In the genomic region with DNA sequence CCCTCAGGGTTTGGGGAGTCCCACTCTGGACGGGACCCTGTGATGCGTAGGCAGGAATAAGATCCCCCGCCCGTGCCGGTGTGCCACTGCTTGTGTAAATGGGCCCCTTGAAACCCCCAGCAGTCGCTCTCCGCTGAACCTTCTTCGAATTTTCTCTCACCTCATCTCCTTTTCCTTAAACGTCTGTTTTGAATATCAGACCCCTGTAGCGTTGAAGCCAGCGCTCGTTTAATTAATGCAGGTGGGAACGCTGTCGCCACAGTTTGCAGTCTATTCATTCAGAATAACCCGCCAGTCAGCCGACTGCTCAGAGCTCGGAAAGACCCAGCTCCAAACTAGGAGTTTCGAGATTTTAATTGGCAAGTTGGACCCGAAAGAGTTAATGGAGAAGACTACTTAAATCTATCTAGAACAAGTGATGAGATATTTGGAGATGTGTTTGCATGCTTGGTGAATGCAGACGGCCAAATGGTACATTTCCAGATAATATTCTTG, we compare ENCODE assay signal across 1 cellular context.
TF ChIP-seq lines count a peak whose summit lies in the region.

No MANE protein-coding gene starts in this region.

TF ChIP-seq in HepG2, 621 proteins besides CTCF, POLR2A, EP300 and RAD21 (continued from another document):
- TF ChIP-seq PRPF4 (IDR thresholded peaks at IDR 0.05; ENCODE audit: low read depth, low read length, poor library complexity, severe bottlenecking) (no peak), MAZ (IDR thresholded peaks at IDR 0.05; ENCODE audit: borderline replicate concordance, low read depth, low read length) (no peak), MAZ (CRISPR knock-in tag; IDR thresholded peaks at IDR 0.05; ENCODE audit: low read depth) (0 out of 2 replicates have a peak, but pooled peaks have one; percentile 5), ZBTB8A (CRISPR knock-in tag; IDR thresholded peaks at IDR 0.05; ENCODE audit: borderline replicate concordance, low read depth) (no peak), ZNF136 (CRISPR knock-in tag; IDR thresholded peaks at IDR 0.05; ENCODE audit: low read depth) (0 out of 2 replicates have a peak, but pooled peaks have one; percentile 49), BCLAF1 (IDR thresholded peaks at IDR 0.05) (no peak), SP5 (CRISPR knock-in tag; IDR thresholded peaks at IDR 0.05; ENCODE audit: borderline replicate concordance, low read depth) (no peak), ARID2 (CRISPR knock-in tag; IDR thresholded peaks at IDR 0.05; ENCODE audit: borderline replicate concordance) (no peak), NFAT5 (CRISPR knock-in tag; IDR thresholded peaks at IDR 0.05) (peak; percentile 2; the same call in 1 of the 2 replicates), ZNF788 (CRISPR knock-in tag; IDR thresholded peaks at IDR 0.05; ENCODE audit: borderline replicate concordance) (0 out of 2 replicates have a peak, but pooled peaks have one; percentile 6), ZNF292 (CRISPR knock-in tag; IDR thresholded peaks at IDR 0.05; ENCODE audit: borderline replicate concordance, low read depth) (peak; percentile 5; the same call in 1 of the 2 replicates), ZNF326 (CRISPR knock-in tag; IDR thresholded peaks at IDR 0.05; ENCODE audit: borderline replicate concordance) (no peak), ZSCAN12 (CRISPR knock-in tag; IDR thresholded peaks at IDR 0.05) (no peak), SMC3 (IDR thresholded peaks at IDR 0.05; ENCODE audit: low read length) (no peak), TSC22D2 (CRISPR knock-in tag; IDR thresholded peaks at IDR 0.05; ENCODE audit: borderline replicate concordance) (no peak), ZBTB10 (CRISPR knock-in tag; IDR thresholded peaks at IDR 0.05; ENCODE audit: borderline replicate concordance) (0 out of 2 replicates have a peak, but pooled peaks have one; percentile 16), ZNF205 (CRISPR knock-in tag; IDR thresholded peaks at IDR 0.05) (no peak), SATB2 (CRISPR knock-in tag; IDR thresholded peaks at IDR 0.05) (0 out of 2 replicates have a peak, but pooled peaks have one; percentile 25), ZNF782 (CRISPR knock-in tag; IDR thresholded peaks at IDR 0.05; ENCODE audit: borderline replicate concordance) (no peak), IKZF1 (IDR thresholded peaks at IDR 0.05) (no peak), RARA (CRISPR knock-in tag; IDR thresholded peaks at IDR 0.05) (no peak), E2F1 (CRISPR knock-in tag; IDR thresholded peaks at IDR 0.05) (no peak), SOX6 (IDR thresholded peaks at IDR 0.05) (no peak), SOX6 (CRISPR knock-in tag; IDR thresholded peaks at IDR 0.05) (no peak), THAP9 (CRISPR knock-in tag; IDR thresholded peaks at IDR 0.05; ENCODE audit: borderline replicate concordance) (no peak), ZNF468 (CRISPR knock-in tag; IDR thresholded peaks at IDR 0.05) (no peak)
- TF ChIP-seq, protein P1, sequence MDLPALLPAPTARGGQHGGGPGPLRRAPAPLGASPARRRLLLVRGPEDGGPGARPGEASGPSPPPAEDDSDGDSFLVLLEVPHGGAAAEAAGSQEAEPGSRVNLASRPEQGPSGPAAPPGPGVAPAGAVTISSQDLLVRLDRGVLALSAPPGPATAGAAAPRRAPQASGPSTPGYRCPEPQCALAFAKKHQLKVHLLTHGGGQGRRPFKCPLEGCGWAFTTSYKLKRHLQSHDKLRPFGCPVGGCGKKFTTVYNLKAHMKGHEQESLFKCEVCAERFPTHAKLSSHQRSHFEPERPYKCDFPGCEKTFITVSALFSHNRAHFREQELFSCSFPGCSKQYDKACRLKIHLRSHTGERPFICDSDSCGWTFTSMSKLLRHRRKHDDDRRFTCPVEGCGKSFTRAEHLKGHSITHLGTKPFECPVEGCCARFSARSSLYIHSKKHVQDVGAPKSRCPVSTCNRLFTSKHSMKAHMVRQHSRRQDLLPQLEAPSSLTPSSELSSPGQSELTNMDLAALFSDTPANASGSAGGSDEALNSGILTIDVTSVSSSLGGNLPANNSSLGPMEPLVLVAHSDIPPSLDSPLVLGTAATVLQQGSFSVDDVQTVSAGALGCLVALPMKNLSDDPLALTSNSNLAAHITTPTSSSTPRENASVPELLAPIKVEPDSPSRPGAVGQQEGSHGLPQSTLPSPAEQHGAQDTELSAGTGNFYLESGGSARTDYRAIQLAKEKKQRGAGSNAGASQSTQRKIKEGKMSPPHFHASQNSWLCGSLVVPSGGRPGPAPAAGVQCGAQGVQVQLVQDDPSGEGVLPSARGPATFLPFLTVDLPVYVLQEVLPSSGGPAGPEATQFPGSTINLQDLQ (CRISPR knock-in tag; IDR thresholded peaks at IDR 0.05): no peak
- TF ChIP-seq, protein P2, sequence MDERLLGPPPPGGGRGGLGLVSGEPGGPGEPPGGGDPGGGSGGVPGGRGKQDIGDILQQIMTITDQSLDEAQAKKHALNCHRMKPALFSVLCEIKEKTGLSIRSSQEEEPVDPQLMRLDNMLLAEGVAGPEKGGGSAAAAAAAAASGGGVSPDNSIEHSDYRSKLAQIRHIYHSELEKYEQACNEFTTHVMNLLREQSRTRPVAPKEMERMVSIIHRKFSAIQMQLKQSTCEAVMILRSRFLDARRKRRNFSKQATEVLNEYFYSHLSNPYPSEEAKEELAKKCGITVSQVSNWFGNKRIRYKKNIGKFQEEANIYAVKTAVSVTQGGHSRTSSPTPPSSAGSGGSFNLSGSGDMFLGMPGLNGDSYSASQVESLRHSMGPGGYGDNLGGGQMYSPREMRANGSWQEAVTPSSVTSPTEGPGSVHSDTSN (CRISPR knock-in tag; IDR thresholded peaks at IDR 0.05): no peak
- TF ChIP-seq, protein P3, sequence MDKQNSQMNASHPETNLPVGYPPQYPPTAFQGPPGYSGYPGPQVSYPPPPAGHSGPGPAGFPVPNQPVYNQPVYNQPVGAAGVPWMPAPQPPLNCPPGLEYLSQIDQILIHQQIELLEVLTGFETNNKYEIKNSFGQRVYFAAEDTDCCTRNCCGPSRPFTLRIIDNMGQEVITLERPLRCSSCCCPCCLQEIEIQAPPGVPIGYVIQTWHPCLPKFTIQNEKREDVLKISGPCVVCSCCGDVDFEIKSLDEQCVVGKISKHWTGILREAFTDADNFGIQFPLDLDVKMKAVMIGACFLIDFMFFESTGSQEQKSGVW (CRISPR knock-in tag; IDR thresholded peaks at IDR 0.05; ENCODE audit: borderline replicate concordance): no peak
